ENCODE assay signal across 19 cellular contexts in the genomic region with DNA sequence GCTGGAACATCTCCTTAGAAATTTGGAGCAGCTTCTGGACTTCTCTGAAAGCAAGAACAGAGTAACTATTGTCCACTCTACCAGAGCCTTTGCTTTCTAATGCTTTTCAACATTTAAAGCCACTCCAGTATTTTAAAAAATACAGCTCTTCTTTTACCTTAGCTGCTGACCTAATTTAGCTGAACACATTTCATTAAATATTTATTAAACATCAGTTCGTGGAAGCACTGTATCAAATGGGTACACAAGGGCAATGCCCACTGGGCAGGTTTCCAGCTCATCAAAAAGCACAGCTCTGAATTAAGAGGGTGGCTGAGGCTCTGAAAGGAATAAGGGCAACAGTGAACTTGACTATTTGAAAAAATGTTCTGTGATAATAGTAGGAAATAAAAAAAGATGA.
DNase-seq lines count a peak whose midpoint lies in the region; TF ChIP-seq lines count a peak whose summit lies in the region.
"Had no signal": no experiment of that assay in that cellular context is flagged by ENCODE, and none has a peak within 500 bp of the region (broad histone marks: within the 10 kb centered on the region; RNA-seq: fewer than 3 reads in every experiment).

No MANE protein-coding gene starts in this region.

- H3K4me3 Mint-ChIP-seq in mesothelial cell of epicardium, result no peak overlapping the region
- H3K4me3 Mint-ChIP-seq: CD8-positive, alpha-beta T cell; GM23338 had no signal

- CTCF ChIA-PET in SK-N-SH (lab: Yijun Ruan, JAX), result interaction anchor here (0.6 to 0.9 kb wide), 2 partner anchors 57 to 318 kb away, joined by 3 read pairs; no protein-coding TSS in a partner anchor

- H3K27ac ChIP-seq in SK-N-SH (ENCODE audit: low read depth in 2 of 2, low read length in 1 of 2), result no peak overlapping the region
- H3K27ac ChIP-seq: A549, BLaER1, PC-9, RWPE1 had no signal

- H3F3A ChIP-seq in SK-N-SH (replicated peaks; ENCODE audit: insufficient read depth), result no peaks in the 10 kb centered on the region

- no peak overlapping the region for H3K27ac Mint-ChIP-seq in mesothelial cell of epicardium
- H3K27ac Mint-ChIP-seq: CD8-positive, alpha-beta T cell; GM23338 had no signal

- no peak for TF ChIP-seq CTCF in SK-N-SH (IDR thresholded peaks at IDR 0.05)
- no peak for TF ChIP-seq CTCF in mesothelial cell of epicardium (IDR thresholded peaks at IDR 0.05; ENCODE audit: unreplicated experiment)

- 15% methylated on average over 1 of the region's 1 CpG for WGBS in SK-N-SH (ENCODE audit: low lambda C conversion rate)

- no peak overlapping the region for H2AFZ ChIP-seq in SK-N-SH (ENCODE audit: low read depth)
- H2AFZ ChIP-seq: GM23338, PC-9 had no signal

- H3K4me3 ChIP-seq in SK-N-SH (ENCODE audit: low read depth in 2 of 2, low read length in 1 of 2), result no peak overlapping the region
- H3K4me3 ChIP-seq: A549, BLaER1, GM23338, K562, PC-9 had no signal

- H3K4me1 Mint-ChIP-seq in mesothelial cell of epicardium, result no peaks in the 10 kb centered on the region

- no peaks in the 10 kb centered on the region for H3K9me2 ChIP-seq in SK-N-SH

- no peaks in the 10 kb centered on the region for H3K4me1 ChIP-seq in SK-N-SH (ENCODE audit: control insufficient read depth in 1 of 2, insufficient read depth in 2 of 2, low read depth in 1 of 2, low read length in 1 of 2)
- H3K4me1 ChIP-seq: A549, BLaER1 had no signal

- no peak for TF ChIP-seq RAD21 in SK-N-SH (IDR thresholded peaks at IDR 0.05; ENCODE audit: low read length)

- H3K9me3 ChIP-seq in SK-N-SH, result no peaks in the 10 kb centered on the region
- H3K9me3 ChIP-seq: A549, BLaER1 had no signal

- H3K79me2 ChIP-seq in SK-N-SH (ENCODE audit: insufficient read depth), result no peaks in the 10 kb centered on the region

- H3K36me3 ChIP-seq in SK-N-SH (replicated peaks in 1 of 2; ENCODE audit: control insufficient read depth in 1 of 2, insufficient read depth in 2 of 2, low read length in 1 of 2), result no peaks in the 10 kb centered on the region
- H3K36me3 ChIP-seq: BLaER1 had no signal

- no peaks in the 10 kb centered on the region for H3K27me3 ChIP-seq in SK-N-SH (ENCODE audit: insufficient read depth)
- H3K27me3 ChIP-seq: BLaER1 had no signal

- no peak overlapping the region for H3K9ac ChIP-seq in SK-N-SH
- H3K9ac ChIP-seq: BLaER1 had no signal

- POLR2A ChIA-PET in SK-N-SH (lab: Yijun Ruan, JAX), result no interaction called here

- no peaks in the 10 kb centered on the region for H4K20me1 ChIP-seq in SK-N-SH (ENCODE audit: insufficient read depth)
- H4K20me1 ChIP-seq: BLaER1 had no signal

- no peak for TF ChIP-seq EP300 in SK-N-SH (IDR thresholded peaks at IDR 0.05; ENCODE audit: borderline replicate concordance in 1 of 2, low read depth in 1 of 2, low read length in 1 of 2)

- peak in 9 of 14 donors; percentile 5 to 57 (median 8) for DNase-seq in C1 segment of cervical spinal cord (lab: John Stamatoyannopoulos, UW)
- DNase-seq in NCI-H1092 (lab: John Stamatoyannopoulos, UW), result peak; percentile 17
- peak in 33 of 42 donors; percentile 9 to 73 (median 30) for DNase-seq in head of caudate nucleus
- peak; percentile 44 for DNase-seq in putamen (ENCODE audit: low spot score)
- no peak for DNase-seq in SK-N-SH
- DNase-seq in activated CD4-positive, alpha-beta T cell treated with anti-CD3 and anti-CD28 coated beads, Interleukin-2, amount 50 U/mL, for 48 hours, result no peak
- no peak for DNase-seq in mesothelial cell of epicardium (ENCODE audit: low spot score in 2 of 2, unreplicated experiment in 2 of 2)
- DNase-seq: CD8-positive, alpha-beta T cell; DND-41; GDM1; NCI-H1694 treated with DMSO at 0.1 percent for 48 hours; NCI-H2227 treated with DMSO at 0.1 percent for 48 hours; NCI-H510A treated with DMSO at 0.1 percent for 48 hours; PC-9 had no signal

- H3K36me3 Mint-ChIP-seq in mesothelial cell of epicardium, result no peaks in the 10 kb centered on the region
- H3K36me3 Mint-ChIP-seq: CD8-positive, alpha-beta T cell had no signal

- intact Hi-C loops in head of caudate nucleus (cut with DNase I), result no loop called here

- peaks cover 8% of the 10 kb centered on the region for H3K27me3 Mint-ChIP-seq in mesothelial cell of epicardium (ENCODE audit: low read depth)

- H3K9me3 Mint-ChIP-seq in mesothelial cell of epicardium, result no peaks in the 10 kb centered on the region
- H3K9me3 Mint-ChIP-seq: CD8-positive, alpha-beta T cell; GM23338 had no signal

- no peak overlapping the region for H3K4me2 ChIP-seq in SK-N-SH
- H3K4me2 ChIP-seq: A549, BLaER1, GM23338, PC-9 had no signal

TF ChIP-seq in SK-N-SH, 30 proteins besides CTCF, POLR2A, EP300 and RAD21 (continues in another document):
- TF ChIP-seq, protein P1, sequence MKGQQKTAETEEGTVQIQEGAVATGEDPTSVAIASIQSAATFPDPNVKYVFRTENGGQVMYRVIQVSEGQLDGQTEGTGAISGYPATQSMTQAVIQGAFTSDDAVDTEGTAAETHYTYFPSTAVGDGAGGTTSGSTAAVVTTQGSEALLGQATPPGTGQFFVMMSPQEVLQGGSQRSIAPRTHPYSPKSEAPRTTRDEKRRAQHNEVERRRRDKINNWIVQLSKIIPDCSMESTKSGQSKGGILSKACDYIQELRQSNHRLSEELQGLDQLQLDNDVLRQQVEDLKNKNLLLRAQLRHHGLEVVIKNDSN (IDR thresholded peaks at IDR 0.05; ENCODE audit: borderline replicate concordance, low read depth), result no peak
- TF ChIP-seq, protein P2, sequence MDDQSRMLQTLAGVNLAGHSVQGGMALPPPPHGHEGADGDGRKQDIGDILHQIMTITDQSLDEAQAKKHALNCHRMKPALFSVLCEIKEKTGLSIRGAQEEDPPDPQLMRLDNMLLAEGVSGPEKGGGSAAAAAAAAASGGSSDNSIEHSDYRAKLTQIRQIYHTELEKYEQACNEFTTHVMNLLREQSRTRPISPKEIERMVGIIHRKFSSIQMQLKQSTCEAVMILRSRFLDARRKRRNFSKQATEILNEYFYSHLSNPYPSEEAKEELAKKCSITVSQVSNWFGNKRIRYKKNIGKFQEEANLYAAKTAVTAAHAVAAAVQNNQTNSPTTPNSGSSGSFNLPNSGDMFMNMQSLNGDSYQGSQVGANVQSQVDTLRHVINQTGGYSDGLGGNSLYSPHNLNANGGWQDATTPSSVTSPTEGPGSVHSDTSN (IDR thresholded peaks at IDR 0.05), result no peak
- TF ChIP-seq FOSL2 (IDR thresholded peaks at IDR 0.05; ENCODE audit: borderline replicate concordance, low read depth) (no peak), TEAD4 (IDR thresholded peaks at IDR 0.05; ENCODE audit: borderline replicate concordance, insufficient read depth) (no peak), TCF12 (IDR thresholded peaks at IDR 0.05) (no peak), SMC3 (IDR thresholded peaks at IDR 0.05; ENCODE audit: low read depth, low read length) (no peak), CHD2 (IDR thresholded peaks at IDR 0.05; ENCODE audit: low read length, partially characterized antibody) (no peak), ELF1 (IDR thresholded peaks at IDR 0.05) (no peak), RCOR1 (IDR thresholded peaks at IDR 0.05; ENCODE audit: low read length) (no peak), RFX5 (IDR thresholded peaks at IDR 0.05; ENCODE audit: low read length) (no peak), YY1 (IDR thresholded peaks at IDR 0.05; ENCODE audit: low read depth) (no peak), MXI1 (IDR thresholded peaks at IDR 0.05; ENCODE audit: low read depth, low read length) (no peak), EZH2phosphoT487 (IDR thresholded peaks at IDR 0.05; ENCODE audit: borderline replicate concordance, low read depth) (no peak), FOXM1 (IDR thresholded peaks at IDR 0.05; ENCODE audit: low read depth) (no peak), MEF2A (IDR thresholded peaks at IDR 0.05; ENCODE audit: borderline replicate concordance, low read depth) (no peak)
- TF ChIP-seq, protein P3, sequence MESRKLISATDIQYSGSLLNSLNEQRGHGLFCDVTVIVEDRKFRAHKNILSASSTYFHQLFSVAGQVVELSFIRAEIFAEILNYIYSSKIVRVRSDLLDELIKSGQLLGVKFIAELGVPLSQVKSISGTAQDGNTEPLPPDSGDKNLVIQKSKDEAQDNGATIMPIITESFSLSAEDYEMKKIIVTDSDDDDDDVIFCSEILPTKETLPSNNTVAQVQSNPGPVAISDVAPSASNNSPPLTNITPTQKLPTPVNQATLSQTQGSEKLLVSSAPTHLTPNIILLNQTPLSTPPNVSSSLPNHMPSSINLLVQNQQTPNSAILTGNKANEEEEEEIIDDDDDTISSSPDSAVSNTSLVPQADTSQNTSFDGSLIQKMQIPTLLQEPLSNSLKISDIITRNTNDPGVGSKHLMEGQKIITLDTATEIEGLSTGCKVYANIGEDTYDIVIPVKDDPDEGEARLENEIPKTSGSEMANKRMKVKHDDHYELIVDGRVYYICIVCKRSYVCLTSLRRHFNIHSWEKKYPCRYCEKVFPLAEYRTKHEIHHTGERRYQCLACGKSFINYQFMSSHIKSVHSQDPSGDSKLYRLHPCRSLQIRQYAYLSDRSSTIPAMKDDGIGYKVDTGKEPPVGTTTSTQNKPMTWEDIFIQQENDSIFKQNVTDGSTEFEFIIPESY (IDR thresholded peaks at IDR 0.05; ENCODE audit: borderline replicate concordance, low read depth), result no peak
- TF ChIP-seq, protein P4, sequence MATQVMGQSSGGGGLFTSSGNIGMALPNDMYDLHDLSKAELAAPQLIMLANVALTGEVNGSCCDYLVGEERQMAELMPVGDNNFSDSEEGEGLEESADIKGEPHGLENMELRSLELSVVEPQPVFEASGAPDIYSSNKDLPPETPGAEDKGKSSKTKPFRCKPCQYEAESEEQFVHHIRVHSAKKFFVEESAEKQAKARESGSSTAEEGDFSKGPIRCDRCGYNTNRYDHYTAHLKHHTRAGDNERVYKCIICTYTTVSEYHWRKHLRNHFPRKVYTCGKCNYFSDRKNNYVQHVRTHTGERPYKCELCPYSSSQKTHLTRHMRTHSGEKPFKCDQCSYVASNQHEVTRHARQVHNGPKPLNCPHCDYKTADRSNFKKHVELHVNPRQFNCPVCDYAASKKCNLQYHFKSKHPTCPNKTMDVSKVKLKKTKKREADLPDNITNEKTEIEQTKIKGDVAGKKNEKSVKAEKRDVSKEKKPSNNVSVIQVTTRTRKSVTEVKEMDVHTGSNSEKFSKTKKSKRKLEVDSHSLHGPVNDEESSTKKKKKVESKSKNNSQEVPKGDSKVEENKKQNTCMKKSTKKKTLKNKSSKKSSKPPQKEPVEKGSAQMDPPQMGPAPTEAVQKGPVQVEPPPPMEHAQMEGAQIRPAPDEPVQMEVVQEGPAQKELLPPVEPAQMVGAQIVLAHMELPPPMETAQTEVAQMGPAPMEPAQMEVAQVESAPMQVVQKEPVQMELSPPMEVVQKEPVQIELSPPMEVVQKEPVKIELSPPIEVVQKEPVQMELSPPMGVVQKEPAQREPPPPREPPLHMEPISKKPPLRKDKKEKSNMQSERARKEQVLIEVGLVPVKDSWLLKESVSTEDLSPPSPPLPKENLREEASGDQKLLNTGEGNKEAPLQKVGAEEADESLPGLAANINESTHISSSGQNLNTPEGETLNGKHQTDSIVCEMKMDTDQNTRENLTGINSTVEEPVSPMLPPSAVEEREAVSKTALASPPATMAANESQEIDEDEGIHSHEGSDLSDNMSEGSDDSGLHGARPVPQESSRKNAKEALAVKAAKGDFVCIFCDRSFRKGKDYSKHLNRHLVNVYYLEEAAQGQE (IDR thresholded peaks at IDR 0.05; ENCODE audit: low read depth, low read length), result no peak

Comparison
In these comparisons a context has a peak if more than half of its experiments do, and no peak if none do; other contexts are left out.
1. DNase-seq: peak in C1 segment of cervical spinal cord (9 of 14), NCI-H1092 (single experiment), head of caudate nucleus (33 of 42) and putamen (single experiment); none in SK-N-SH (single experiment), activated CD4-positive, alpha-beta T cell treated with anti-CD3 and anti-CD28 coated beads, Interleukin-2, amount 50 U/mL, for 48 hours (0 of 2) and mesothelial cell of epicardium (0 of 2).